ENCODE assay signal across 8 cellular contexts in the genomic region with DNA sequence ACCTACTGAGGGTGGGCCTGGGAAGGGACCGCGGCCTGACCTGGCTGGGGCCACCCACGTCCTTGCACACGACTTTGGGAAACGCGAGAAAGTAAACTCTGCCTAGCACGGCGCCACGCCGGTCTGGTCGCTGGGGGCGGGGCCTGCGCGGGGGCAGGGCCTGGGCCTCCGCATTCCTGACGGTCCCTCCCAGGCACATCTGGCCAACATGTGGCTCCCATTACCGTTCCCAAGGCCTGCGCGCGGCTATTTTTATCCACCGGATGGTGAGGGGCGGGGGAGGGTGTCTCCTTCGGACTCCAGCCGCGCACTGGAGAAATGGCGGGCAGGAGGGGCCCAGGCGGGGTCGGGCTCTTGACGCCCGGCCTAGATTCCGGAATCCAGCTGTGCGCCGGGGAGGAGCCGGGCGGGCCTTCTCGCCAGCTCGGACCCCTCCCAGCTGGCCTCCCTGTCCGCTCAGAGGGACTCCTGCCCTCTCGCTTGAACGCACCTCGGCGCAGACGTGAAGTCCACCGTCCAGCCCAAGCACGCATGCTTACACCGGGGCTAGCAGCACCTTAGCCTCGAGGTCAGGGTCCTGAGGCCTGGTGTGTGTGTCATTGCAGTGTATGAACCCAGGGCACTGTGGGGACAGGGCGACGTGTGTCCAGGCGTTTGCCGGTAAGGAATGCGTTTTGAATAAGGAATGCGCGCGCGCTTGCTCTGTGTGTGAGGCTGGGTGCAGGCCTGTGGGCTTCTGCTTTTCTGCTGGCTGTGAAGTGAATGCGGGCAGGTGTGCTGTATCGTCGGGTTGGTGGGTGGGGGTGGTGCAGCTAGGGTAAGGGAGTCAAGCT. TPM values are rescaled to one million over a fixed set of nuclear protein-coding genes. Genes with fewer than 3 reads are reported as not detected.
DNase-seq lines count a peak whose midpoint lies in the region; ATAC-seq and TF ChIP-seq lines count a peak whose summit lies in the region.

No MANE protein-coding gene starts in this region.

- TF ChIP-seq POLR2A in sigmoid colon (IDR thresholded peaks at IDR 0.05) = no peak

- intact Hi-C loops in left ventricle myocardium superior (cut with micrococcal nuclease) = no loop called here
- intact Hi-C loops in sigmoid colon (cut with DNase I) = loop anchor here (2.0 kb wide), 1 partner anchor 47 kb away; no protein-coding TSS in a partner anchor

- H3K4me1 ChIP-seq in sigmoid colon = peaks cover 0 to 39% (median 33%) of the 10 kb centered on the region in 4 donors

- no peaks in the 10 kb centered on the region for H3K27me3 ChIP-seq in sigmoid colon

- ATAC-seq in left ventricle myocardium superior (peak; percentile 76), HG02623 (IDR thresholded peaks at IDR 0.05; ENCODE audit: unreplicated experiment) (no peak), GM19463 (IDR thresholded peaks at IDR 0.05; ENCODE audit: unreplicated experiment) (no peak)

- H3K9me3 ChIP-seq in sigmoid colon = no peaks in the 10 kb centered on the region

- peak overlapping the region; percentile 5 to 85 (median 54) for H3K4me3 ChIP-seq in sigmoid colon

- WGBS in sigmoid colon, 2 donors = 25% methylated on average over 59 of the region's 59 CpGs

- H3K36me3 ChIP-seq in sigmoid colon = no peaks in the 10 kb centered on the region

- no peak for TF ChIP-seq EP300 in sigmoid colon (IDR thresholded peaks at IDR 0.05)

- DNase-seq in activated T-cell treated with anti-CD3 and anti-CD28 coated beads for 48 hours (ENCODE audit: low read depth) (peak; percentile 40), activated T-cell treated with anti-CD3 and anti-CD28 coated beads for 4 hours (no peak), left ventricle myocardium superior (peak; percentile 89), sigmoid colon (peak; percentile 93), NCI-H1092 treated with DMSO at 0.1 percent for 48 hours (lab: John Stamatoyannopoulos, UW) (no peak)
- peak; percentile 46 for DNase-seq in activated naive CD4-positive, alpha-beta T cell treated with anti-CD3 and anti-CD28 coated beads, Interleukin-2, amount 50 U/mL, for 16 hours

- peak overlapping the region; percentile 82 to 89 (median 84) for H3K27ac ChIP-seq in sigmoid colon

- no peak for TF ChIP-seq CTCF in sigmoid colon (IDR thresholded peaks at IDR 0.05)

RNA-seq across cellular contexts. Expression of a gene that starts 2.1 kb away (rescaled TPM):
- 10.8 TPM for total RNA-seq in left ventricle myocardium superior
- 100 to 1,000 TPM in 1 of 4 donors, 10 to 100 TPM in 3; 46.7 to 102 (median 71.0) TPM for total RNA-seq in sigmoid colon
- polyA plus RNA-seq in sigmoid colon = 10 to 100 TPM in 2 of 3 donors, 1 to 10 TPM in 1; 5.8 to 18.0 (median 17.2) TPM

RNA-seq across cellular contexts. Expression of a gene that starts 15.2 kb away (rescaled TPM):
- total RNA-seq in left ventricle myocardium superior = 1.1 TPM
- total RNA-seq in sigmoid colon = 1 to 10 TPM in 2 of 4 donors, under 1 TPM in 2; 0.16 to 3.0 (median 1.0) TPM
- 1 to 10 TPM; 1.8 to 7.4 (median 5.8) TPM for polyA plus RNA-seq in sigmoid colon

Comparison
In these comparisons a context has a peak if more than half of its experiments do, and no peak if none do; other contexts are left out.
1. DNase-seq: peak in activated T-cell treated with anti-CD3 and anti-CD28 coated beads for 48 hours (single experiment), activated naive CD4-positive, alpha-beta T cell treated with anti-CD3 and anti-CD28 coated beads, Interleukin-2, amount 50 U/mL, for 16 hours (single experiment), left ventricle myocardium superior (single experiment) and sigmoid colon (single experiment); none in activated T-cell treated with anti-CD3 and anti-CD28 coated beads for 4 hours (single experiment) and NCI-H1092 treated with DMSO at 0.1 percent for 48 hours (single experiment).